In genomic region chr16:79598341-79599181, GRCh38 we compare ENCODE assay signal across 8 cellular contexts. TPM values are rescaled to one million over a fixed set of nuclear protein-coding genes. Genes with fewer than 3 reads are reported as not detected.
DNase-seq lines count a peak whose midpoint lies in the region; ATAC-seq and TF ChIP-seq lines count a peak whose summit lies in the region.

No MANE protein-coding gene starts in this region.

- no peaks in the 10 kb centered on the region for H3K9me3 Mint-ChIP-seq in nephron progenitor cell

- H3K4me3 ChIP-seq in gastroesophageal sphincter, result peak overlapping the region; percentile 48 to 74

- WGBS in gastroesophageal sphincter (ENCODE audit: low coverage in 1 of 2), 2 donors, result 0 to 2% methylated on average over 4 to 15 of the region's 51 CpGs

- TF ChIP-seq CTCF in gastroesophageal sphincter (IDR thresholded peaks at IDR 0.05), result peak in 2 of 4 experiments; percentile 27 to 42
- TF ChIP-seq CTCF in nephron progenitor cell (IDR thresholded peaks at IDR 0.05), result no peak

- TF ChIP-seq POLR2A in gastroesophageal sphincter (IDR thresholded peaks at IDR 0.05), result peak in 1 of 2 donors; percentile 20

- peaks cover 52% of the 10 kb centered on the region for H3K4me1 Mint-ChIP-seq in nephron progenitor cell

- peaks cover 0 to 34% (median 4%) of the 10 kb centered on the region in 3 donors for H3K4me1 ChIP-seq in gastroesophageal sphincter

- H3K36me3 ChIP-seq in gastroesophageal sphincter, result no peaks in the 10 kb centered on the region

- peak overlapping the region; percentile 93 for H3K27ac Mint-ChIP-seq in nephron progenitor cell

- H3K9me3 ChIP-seq in gastroesophageal sphincter, result no peaks in the 10 kb centered on the region

- peaks cover 7% of the 10 kb centered on the region for H3K27me3 ChIP-seq in gastroesophageal sphincter

- H3K36me3 Mint-ChIP-seq in nephron progenitor cell (ENCODE audit: low read depth), result peaks cover 7% of the 10 kb centered on the region

- H3K27ac ChIP-seq in gastroesophageal sphincter, result peak overlapping the region; percentile 19 to 91 (median 78)

- H3K27me3 Mint-ChIP-seq in nephron progenitor cell (ENCODE audit: low read depth, poor library complexity), result peaks cover 2% of the 10 kb centered on the region

- H3K4me3 Mint-ChIP-seq in nephron progenitor cell, result peak overlapping the region; percentile 98

- no peak for TF ChIP-seq EP300 in gastroesophageal sphincter (IDR thresholded peaks at IDR 0.05)

- DNase-seq in ELF-1 (ENCODE audit: low read depth, low spot score), result peak; percentile 86
- peak; percentile 24 for DNase-seq in NCI-H510A treated with DMSO at 0.1 percent for 48 hours (lab: John Stamatoyannopoulos, UW)
- DNase-seq in activated T-helper 9 cell treated with anti-CD3 and anti-CD28 coated beads, Interleukin-2, amount 50 U/mL, for 16 hours (ENCODE audit: low read depth), result peak; percentile 38
- DNase-seq in nephron progenitor cell, result peak; percentile 66
- DNase-seq in ureter (ENCODE audit: low spot score), result peak; percentile 77
- DNase-seq in NK-92 (lab: John Stamatoyannopoulos, UW; ENCODE audit: unreplicated experiment), result no peak

- ATAC-seq in gastroesophageal sphincter (peak; percentile 20), HG02759 (IDR thresholded peaks at IDR 0.05; ENCODE audit: unreplicated experiment) (no peak)

RNA-seq across cellular contexts. Expression of gene MAF, which starts 2.0 kb away (rescaled TPM):
- total RNA-seq in gastroesophageal sphincter (10 to 100 TPM; 24.8 to 52.0 (median 33.6) TPM), ureter (26.1 TPM)
